In the genomic region with DNA sequence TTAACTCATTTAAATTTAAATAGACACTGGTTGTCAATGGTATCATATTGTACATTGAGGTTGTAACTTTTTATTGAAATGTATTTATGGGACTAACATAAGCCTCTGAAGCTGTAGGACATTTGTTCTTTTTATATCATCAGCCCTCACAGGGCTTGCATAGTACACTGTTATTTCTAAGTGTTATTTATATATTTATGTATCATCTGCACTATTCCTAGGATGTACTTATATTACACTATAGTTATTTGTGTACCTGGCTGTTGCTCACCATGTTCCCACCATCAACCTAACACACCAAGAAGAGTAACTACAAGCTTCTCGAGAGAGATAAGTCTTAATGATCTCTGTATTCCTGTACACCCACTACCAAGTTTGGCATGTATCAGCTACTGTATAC, we compare ENCODE assay signal across 3 cellular contexts.
"Had no signal": no experiment of that assay in that cellular context is flagged by ENCODE, and none has a peak within 500 bp of the region (broad histone marks: within the 10 kb centered on the region; RNA-seq: fewer than 3 reads in every experiment).

No MANE protein-coding gene starts in this region.

- DNase-seq: GDM1, GF-D8 had no signal

- H3K4me3 ChIP-seq: GM12878 had no signal

- ATAC-seq: GM12878 had no signal
